Comparison of ENCODE assay signal across 8 cellular contexts in the genomic region with DNA sequence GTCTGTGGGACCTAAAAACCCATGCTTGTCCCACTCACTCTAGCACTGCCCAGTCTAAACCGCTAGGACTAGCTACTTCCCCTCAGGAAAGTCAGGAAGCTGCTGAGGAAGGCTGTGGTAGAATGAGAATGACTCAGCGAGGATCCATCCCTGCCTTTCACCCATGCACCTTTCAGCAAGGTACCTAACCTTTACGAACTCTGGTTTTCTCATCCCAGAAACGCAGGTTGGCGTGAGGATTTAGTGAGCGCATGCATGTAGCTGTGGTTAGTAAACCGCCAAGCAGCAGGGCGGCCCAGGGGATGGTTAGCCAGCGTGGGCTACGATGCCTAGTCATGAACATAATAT. TPM values are rescaled to one million over a fixed set of nuclear protein-coding genes. Genes with fewer than 3 reads are reported as not detected.
DNase-seq lines count a peak whose midpoint lies in the region; ATAC-seq and TF ChIP-seq lines count a peak whose summit lies in the region.

No MANE protein-coding gene starts in this region.

- no peak for TF ChIP-seq CTCF in RWPE1 (conservative IDR thresholded peaks at IDR 0.05; ENCODE audit: low read depth)
- no peak for TF ChIP-seq CTCF in MCF 10A (IDR thresholded peaks at IDR 0.05; ENCODE audit: unreplicated experiment)

- no TSS peak for BruUV-seq in MCF 10A (replicated peaks; lab: Mats Ljungman, UMichigan)

- POLR2A ChIA-PET in RWPE1 (lab: Yijun Ruan, JAX; ENCODE audit: low non-redundant PET): interaction anchor here (0.6 kb wide), 1 partner anchor 34 kb away, joined by 3 read pairs; no protein-coding TSS in a partner anchor
- POLR2A ChIA-PET in MCF 10A (lab: Yijun Ruan, JAX): interaction anchor here (0.9 to 1.3 kb wide), 12 partner anchors 14 to 128 kb away, joined by 3 to 10 read pairs (median 4); a partner anchor contains a TSS

- H3K27me3 Mint-ChIP-seq in MCF 10A (ENCODE audit: insufficient read depth, unreplicated experiment): no peaks in the 10 kb centered on the region

- CTCF ChIA-PET in RWPE1 (lab: Yijun Ruan, JAX): interaction anchor here (0.6 to 1.5 kb wide), 9 partner anchors 8 to 1311 kb away, joined by 3 to 7 read pairs (median 3); no protein-coding TSS in a partner anchor
- CTCF ChIA-PET in MCF 10A (lab: Yijun Ruan, JAX): interaction anchor here (0.7 to 3.1 kb wide), 32 partner anchors 8 to 889 kb away, joined by 3 to 30 read pairs (median 4); a partner anchor contains a TSS

- peak; percentile 6 for ATAC-seq in HG02798 (IDR thresholded peaks at IDR 0.05; ENCODE audit: poor library complexity, unreplicated experiment)

- intact Hi-C loops in MCF 10A (cut with micrococcal nuclease): loop anchor here (1.0 to 5.0 kb wide), 5 partner anchors 27 to 108 kb away; a partner anchor contains a TSS

- H3K27ac ChIP-seq in RWPE1 (peak overlapping the region; percentile 78), layer of hippocampus (ENCODE audit: low read depth, low read length) (peak overlapping the region; percentile 69)

- H3K36me3 Mint-ChIP-seq in MCF 10A (ENCODE audit: insufficient read depth, unreplicated experiment): no peaks in the 10 kb centered on the region

- DNase-seq in EH (ENCODE audit: low read depth) (peak; percentile 50), RWPE1 (ENCODE audit: low spot score) (peak; percentile 43), MCF 10A (ENCODE audit: unreplicated experiment) (peak; percentile 63), NCI-H510A treated with DMSO at 0.1 percent for 48 hours (lab: John Stamatoyannopoulos, UW) (no peak), NK-92 (lab: John Stamatoyannopoulos, UW; ENCODE audit: unreplicated experiment) (no peak)
- peak; percentile 36 to 39 for DNase-seq in stimulated activated CD8-positive, alpha-beta memory T cell treated with anti-CD3 and anti-CD28 coated beads, Interleukin-2, amount 100 ng/mL, for 48 hours (ENCODE audit: low read depth in 2 of 2)

- H3K4me1 Mint-ChIP-seq in MCF 10A (ENCODE audit: insufficient read depth, unreplicated experiment): peaks cover 14% of the 10 kb centered on the region

- H3K9me3 Mint-ChIP-seq in MCF 10A (ENCODE audit: unreplicated experiment): no peaks in the 10 kb centered on the region

- H3K4me3 Mint-ChIP-seq in MCF 10A (ENCODE audit: unreplicated experiment): peak overlapping the region; percentile 80

- no peaks in the 10 kb centered on the region for H3K27me3 ChIP-seq in layer of hippocampus (ENCODE audit: control insufficient read depth, insufficient read depth, low read length)

- peak overlapping the region; percentile 59 for H3K27ac Mint-ChIP-seq in MCF 10A (ENCODE audit: low read depth, unreplicated experiment)

RNA-seq across cellular contexts. Expression of a gene that starts 26.3 kb away (rescaled TPM):
- total RNA-seq in MCF 10A (2022): 22.0 and 22.6 TPM in 2 replicates

RNA-seq across cellular contexts. Expression of a gene that starts 29.8 kb away (rescaled TPM):
- 9.6 and 13.0 TPM in 2 replicates for total RNA-seq in MCF 10A (2022)

RNA-seq across cellular contexts. Expression of a gene that starts 31.6 kb away (rescaled TPM):
- not detected in 2 replicates for total RNA-seq in MCF 10A (2022)

RNA-seq across cellular contexts. Expression of a gene that starts 52.3 kb away (rescaled TPM):
- total RNA-seq in MCF 10A (2022): 24.3 and 36.2 TPM in 2 replicates

RNA-seq across cellular contexts. Expression of a gene that starts 57.8 kb away (rescaled TPM):
- not detected in 2 replicates for total RNA-seq in MCF 10A (2022)

Comparison
In these comparisons a context has a peak if more than half of its experiments do, and no peak if none do; other contexts are left out.
1. DNase-seq: peak in EH (single experiment), RWPE1 (single experiment), MCF 10A (single experiment) and stimulated activated CD8-positive, alpha-beta memory T cell treated with anti-CD3 and anti-CD28 coated beads, Interleukin-2, amount 100 ng/mL, for 48 hours (2 of 2); none in NCI-H510A treated with DMSO at 0.1 percent for 48 hours (single experiment) and NK-92 (single experiment).